ENCODE assay signal across 1 cellular context in the genomic region with DNA sequence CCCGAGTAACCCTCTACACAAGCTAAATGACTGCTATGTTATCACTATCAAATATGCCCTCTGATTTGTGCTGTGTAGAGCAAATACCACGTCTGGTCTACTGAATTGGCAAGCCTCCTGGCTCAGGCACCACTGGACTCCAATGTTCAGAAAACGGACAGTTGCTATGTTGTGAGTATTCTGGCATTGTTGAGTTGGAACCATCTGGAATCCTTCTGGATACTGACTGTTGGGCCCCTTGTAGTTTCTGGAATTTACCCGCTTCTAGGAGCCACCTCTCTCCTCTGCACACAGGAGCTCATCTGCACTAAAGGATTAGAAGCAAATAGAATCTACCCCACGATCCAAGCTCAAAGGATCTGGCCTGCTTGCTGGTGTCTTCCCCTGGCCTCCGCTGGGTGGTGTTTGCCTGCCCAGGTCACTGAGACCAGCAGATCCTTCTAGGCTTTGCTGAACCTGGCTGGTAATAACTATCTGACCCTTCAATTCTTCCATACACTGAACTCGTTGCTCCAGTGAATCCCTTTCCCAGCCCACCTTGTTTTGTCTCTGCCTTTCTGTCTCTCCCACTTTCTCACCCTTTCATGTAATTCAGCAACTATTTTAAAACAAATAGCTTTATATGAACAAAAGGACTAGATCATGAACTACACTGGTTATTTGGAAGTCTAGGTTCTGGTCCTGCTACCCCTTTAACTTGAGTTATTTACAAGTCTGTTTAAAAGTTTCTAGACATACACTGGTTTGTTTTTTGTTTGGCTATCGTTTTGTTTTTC.
TF ChIP-seq lines count a peak whose summit lies in the region.

No MANE protein-coding gene starts in this region.

TF ChIP-seq in HepG2, 621 proteins besides CTCF, POLR2A, EP300 and RAD21 (continued from another document and continues in another):
- TF ChIP-seq RELA (CRISPR knock-in tag; IDR thresholded peaks at IDR 0.05) (no peak), AGO1 (IDR thresholded peaks at IDR 0.05; ENCODE audit: low read depth, low read length, poor library complexity, severe bottlenecking) (no peak), CAMTA2 (CRISPR knock-in tag; IDR thresholded peaks at IDR 0.05; ENCODE audit: borderline replicate concordance) (no peak), ZMYM4 (CRISPR knock-in tag; IDR thresholded peaks at IDR 0.05) (peak; percentile 41; the same call in 1 of the 2 replicates), ZNF773 (CRISPR knock-in tag; IDR thresholded peaks at IDR 0.05; ENCODE audit: borderline replicate concordance) (no peak), ISL2 (CRISPR knock-in tag; IDR thresholded peaks at IDR 0.05) (0 out of 2 replicates have a peak, but pooled peaks have one; percentile 35), ZNF430 (CRISPR knock-in tag; IDR thresholded peaks at IDR 0.05) (no peak), PAX8 (CRISPR knock-in tag; IDR thresholded peaks at IDR 0.05; ENCODE audit: borderline replicate concordance) (no peak), KDM5A (IDR thresholded peaks at IDR 0.05; ENCODE audit: borderline replicate concordance, low read length) (no peak; the same call in 1 of the 2 replicates), ZNF605 (CRISPR knock-in tag; IDR thresholded peaks at IDR 0.05) (0 out of 2 replicates have a peak, but pooled peaks have one; percentile 20), MXI1 (IDR thresholded peaks at IDR 0.05; ENCODE audit: borderline replicate concordance, low read depth, low read length) (no peak), ZBTB38 (CRISPR knock-in tag; IDR thresholded peaks at IDR 0.05) (peak; percentile 78), SP1 (IDR thresholded peaks at IDR 0.05) (no peak), SP1 (CRISPR knock-in tag; IDR thresholded peaks at IDR 0.05) (0 out of 2 replicates have a peak, but pooled peaks have one; percentile 36), ZC3H4 (CRISPR knock-in tag; IDR thresholded peaks at IDR 0.05; ENCODE audit: borderline replicate concordance) (0 out of 2 replicates have a peak, but pooled peaks have one; percentile 17), ZNF564 (CRISPR knock-in tag; IDR thresholded peaks at IDR 0.05) (peak; percentile 36; the same call in 1 of the 2 replicates), JUN (CRISPR knock-in tag; IDR thresholded peaks at IDR 0.05) (no peak)
- TF ChIP-seq, protein P1, sequence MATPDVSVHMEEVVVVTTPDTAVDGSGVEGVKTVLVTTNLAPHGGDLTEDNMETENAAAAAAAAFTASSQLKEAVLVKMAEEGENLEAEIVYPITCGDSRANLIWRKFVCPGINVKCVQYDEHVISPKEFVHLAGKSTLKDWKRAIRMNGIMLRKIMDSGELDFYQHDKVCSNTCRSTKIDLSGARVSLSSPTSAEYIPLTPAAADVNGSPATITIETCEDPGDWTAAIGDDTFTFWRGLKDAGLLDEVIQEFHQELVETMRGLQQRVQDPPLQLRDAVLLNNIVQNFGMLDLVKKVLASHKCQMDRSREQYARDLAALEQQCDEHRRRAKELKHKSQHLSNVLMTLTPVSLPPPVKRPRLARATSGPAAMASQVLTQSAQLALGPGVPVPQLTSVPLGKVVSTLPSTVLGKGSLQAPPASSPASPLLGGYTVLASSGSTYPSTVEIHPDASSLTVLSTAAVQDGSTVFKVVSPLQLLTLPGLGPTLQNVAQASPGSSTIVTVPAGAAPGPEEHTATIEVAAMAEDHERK (CRISPR knock-in tag; IDR thresholded peaks at IDR 0.05; ENCODE audit: low read depth), result no peak
- TF ChIP-seq, protein P2, sequence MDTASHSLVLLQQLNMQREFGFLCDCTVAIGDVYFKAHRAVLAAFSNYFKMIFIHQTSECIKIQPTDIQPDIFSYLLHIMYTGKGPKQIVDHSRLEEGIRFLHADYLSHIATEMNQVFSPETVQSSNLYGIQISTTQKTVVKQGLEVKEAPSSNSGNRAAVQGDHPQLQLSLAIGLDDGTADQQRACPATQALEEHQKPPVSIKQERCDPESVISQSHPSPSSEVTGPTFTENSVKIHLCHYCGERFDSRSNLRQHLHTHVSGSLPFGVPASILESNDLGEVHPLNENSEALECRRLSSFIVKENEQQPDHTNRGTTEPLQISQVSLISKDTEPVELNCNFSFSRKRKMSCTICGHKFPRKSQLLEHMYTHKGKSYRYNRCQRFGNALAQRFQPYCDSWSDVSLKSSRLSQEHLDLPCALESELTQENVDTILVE (CRISPR knock-in tag; IDR thresholded peaks at IDR 0.05), result peak; percentile 50; the same call in 1 of the 2 replicates
- TF ChIP-seq, protein P3, sequence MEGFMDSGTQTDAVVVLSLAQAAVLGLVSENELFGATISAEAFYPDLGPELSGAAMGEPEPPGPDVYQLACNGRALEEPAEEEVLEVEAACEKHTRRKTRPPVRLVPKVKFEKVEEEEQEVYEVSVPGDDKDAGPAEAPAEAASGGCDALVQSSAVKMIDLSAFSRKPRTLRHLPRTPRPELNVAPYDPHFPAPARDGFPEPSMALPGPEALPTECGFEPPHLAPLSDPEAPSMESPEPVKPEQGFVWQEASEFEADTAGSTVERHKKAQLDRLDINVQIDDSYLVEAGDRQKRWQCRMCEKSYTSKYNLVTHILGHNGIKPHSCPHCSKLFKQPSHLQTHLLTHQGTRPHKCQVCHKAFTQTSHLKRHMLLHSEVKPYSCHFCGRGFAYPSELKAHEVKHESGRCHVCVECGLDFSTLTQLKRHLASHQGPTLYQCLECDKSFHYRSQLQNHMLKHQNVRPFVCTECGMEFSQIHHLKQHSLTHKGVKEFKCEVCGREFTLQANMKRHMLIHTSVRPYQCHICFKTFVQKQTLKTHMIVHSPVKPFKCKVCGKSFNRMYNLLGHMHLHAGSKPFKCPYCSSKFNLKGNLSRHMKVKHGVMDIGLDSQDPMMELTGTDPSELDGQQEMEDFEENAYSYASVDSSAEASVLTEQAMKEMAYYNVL (CRISPR knock-in tag; IDR thresholded peaks at IDR 0.05; ENCODE audit: borderline replicate concordance), result peak; percentile 50; the same call in 1 of the 2 replicates
- TF ChIP-seq, protein P4, sequence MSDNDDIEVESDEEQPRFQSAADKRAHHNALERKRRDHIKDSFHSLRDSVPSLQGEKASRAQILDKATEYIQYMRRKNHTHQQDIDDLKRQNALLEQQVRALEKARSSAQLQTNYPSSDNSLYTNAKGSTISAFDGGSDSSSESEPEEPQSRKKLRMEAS (IDR thresholded peaks at IDR 0.05), result peak; percentile 64; the same call in 1 of the 2 replicates
- TF ChIP-seq, protein P5, sequence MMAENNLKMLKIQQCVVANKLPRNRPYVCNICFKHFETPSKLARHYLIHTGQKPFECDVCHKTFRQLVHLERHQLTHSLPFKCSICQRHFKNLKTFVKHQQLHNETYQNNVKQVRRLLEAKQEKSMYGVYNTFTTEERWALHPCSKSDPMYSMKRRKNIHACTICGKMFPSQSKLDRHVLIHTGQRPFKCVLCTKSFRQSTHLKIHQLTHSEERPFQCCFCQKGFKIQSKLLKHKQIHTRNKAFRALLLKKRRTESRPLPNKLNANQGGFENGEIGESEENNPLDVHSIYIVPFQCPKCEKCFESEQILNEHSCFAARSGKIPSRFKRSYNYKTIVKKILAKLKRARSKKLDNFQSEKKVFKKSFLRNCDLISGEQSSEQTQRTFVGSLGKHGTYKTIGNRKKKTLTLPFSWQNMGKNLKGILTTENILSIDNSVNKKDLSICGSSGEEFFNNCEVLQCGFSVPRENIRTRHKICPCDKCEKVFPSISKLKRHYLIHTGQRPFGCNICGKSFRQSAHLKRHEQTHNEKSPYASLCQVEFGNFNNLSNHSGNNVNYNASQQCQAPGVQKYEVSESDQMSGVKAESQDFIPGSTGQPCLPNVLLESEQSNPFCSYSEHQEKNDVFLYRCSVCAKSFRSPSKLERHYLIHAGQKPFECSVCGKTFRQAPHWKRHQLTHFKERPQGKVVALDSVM (CRISPR knock-in tag; IDR thresholded peaks at IDR 0.05), result peak; percentile 39; the same call in 1 of the 2 replicates
- TF ChIP-seq, protein P6, sequence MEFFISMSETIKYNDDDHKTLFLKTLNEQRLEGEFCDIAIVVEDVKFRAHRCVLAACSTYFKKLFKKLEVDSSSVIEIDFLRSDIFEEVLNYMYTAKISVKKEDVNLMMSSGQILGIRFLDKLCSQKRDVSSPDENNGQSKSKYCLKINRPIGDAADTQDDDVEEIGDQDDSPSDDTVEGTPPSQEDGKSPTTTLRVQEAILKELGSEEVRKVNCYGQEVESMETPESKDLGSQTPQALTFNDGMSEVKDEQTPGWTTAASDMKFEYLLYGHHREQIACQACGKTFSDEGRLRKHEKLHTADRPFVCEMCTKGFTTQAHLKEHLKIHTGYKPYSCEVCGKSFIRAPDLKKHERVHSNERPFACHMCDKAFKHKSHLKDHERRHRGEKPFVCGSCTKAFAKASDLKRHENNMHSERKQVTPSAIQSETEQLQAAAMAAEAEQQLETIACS (CRISPR knock-in tag; IDR thresholded peaks at IDR 0.05), result no peak
- TF ChIP-seq, protein P7, sequence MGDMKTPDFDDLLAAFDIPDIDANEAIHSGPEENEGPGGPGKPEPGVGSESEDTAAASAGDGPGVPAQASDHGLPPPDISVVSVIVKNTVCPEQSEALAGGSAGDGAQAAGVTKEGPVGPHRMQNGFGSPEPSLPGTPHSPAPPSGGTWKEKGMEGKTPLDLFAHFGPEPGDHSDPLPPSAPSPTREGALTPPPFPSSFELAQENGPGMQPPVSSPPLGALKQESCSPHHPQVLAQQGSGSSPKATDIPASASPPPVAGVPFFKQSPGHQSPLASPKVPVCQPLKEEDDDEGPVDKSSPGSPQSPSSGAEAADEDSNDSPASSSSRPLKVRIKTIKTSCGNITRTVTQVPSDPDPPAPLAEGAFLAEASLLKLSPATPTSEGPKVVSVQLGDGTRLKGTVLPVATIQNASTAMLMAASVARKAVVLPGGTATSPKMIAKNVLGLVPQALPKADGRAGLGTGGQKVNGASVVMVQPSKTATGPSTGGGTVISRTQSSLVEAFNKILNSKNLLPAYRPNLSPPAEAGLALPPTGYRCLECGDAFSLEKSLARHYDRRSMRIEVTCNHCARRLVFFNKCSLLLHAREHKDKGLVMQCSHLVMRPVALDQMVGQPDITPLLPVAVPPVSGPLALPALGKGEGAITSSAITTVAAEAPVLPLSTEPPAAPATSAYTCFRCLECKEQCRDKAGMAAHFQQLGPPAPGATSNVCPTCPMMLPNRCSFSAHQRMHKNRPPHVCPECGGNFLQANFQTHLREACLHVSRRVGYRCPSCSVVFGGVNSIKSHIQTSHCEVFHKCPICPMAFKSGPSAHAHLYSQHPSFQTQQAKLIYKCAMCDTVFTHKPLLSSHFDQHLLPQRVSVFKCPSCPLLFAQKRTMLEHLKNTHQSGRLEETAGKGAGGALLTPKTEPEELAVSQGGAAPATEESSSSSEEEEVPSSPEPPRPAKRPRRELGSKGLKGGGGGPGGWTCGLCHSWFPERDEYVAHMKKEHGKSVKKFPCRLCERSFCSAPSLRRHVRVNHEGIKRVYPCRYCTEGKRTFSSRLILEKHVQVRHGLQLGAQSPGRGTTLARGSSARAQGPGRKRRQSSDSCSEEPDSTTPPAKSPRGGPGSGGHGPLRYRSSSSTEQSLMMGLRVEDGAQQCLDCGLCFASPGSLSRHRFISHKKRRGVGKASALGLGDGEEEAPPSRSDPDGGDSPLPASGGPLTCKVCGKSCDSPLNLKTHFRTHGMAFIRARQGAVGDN (CRISPR knock-in tag; IDR thresholded peaks at IDR 0.05), result peak; percentile 56; the same call in 1 of the 2 replicates
- TF ChIP-seq, protein P8, sequence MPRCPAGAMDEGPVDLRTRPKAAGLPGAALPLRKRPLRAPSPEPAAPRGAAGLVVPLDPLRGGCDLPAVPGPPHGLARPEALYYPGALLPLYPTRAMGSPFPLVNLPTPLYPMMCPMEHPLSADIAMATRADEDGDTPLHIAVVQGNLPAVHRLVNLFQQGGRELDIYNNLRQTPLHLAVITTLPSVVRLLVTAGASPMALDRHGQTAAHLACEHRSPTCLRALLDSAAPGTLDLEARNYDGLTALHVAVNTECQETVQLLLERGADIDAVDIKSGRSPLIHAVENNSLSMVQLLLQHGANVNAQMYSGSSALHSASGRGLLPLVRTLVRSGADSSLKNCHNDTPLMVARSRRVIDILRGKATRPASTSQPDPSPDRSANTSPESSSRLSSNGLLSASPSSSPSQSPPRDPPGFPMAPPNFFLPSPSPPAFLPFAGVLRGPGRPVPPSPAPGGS (CRISPR knock-in tag; IDR thresholded peaks at IDR 0.05), result no peak
- TF ChIP-seq, protein P9, sequence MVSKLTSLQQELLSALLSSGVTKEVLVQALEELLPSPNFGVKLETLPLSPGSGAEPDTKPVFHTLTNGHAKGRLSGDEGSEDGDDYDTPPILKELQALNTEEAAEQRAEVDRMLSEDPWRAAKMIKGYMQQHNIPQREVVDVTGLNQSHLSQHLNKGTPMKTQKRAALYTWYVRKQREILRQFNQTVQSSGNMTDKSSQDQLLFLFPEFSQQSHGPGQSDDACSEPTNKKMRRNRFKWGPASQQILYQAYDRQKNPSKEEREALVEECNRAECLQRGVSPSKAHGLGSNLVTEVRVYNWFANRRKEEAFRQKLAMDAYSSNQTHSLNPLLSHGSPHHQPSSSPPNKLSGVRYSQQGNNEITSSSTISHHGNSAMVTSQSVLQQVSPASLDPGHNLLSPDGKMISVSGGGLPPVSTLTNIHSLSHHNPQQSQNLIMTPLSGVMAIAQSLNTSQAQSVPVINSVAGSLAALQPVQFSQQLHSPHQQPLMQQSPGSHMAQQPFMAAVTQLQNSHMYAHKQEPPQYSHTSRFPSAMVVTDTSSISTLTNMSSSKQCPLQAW (CRISPR knock-in tag; IDR thresholded peaks at IDR 0.05), result peak; percentile 37; the same call in 1 of the 2 replicates
- TF ChIP-seq, protein P10, sequence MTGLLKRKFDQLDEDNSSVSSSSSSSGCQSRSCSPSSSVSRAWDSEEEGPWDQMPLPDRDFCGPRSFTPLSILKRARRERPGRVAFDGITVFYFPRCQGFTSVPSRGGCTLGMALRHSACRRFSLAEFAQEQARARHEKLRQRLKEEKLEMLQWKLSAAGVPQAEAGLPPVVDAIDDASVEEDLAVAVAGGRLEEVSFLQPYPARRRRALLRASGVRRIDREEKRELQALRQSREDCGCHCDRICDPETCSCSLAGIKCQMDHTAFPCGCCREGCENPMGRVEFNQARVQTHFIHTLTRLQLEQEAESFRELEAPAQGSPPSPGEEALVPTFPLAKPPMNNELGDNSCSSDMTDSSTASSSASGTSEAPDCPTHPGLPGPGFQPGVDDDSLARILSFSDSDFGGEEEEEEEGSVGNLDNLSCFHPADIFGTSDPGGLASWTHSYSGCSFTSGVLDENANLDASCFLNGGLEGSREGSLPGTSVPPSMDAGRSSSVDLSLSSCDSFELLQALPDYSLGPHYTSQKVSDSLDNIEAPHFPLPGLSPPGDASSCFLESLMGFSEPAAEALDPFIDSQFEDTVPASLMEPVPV (CRISPR knock-in tag; IDR thresholded peaks at IDR 0.05), result peak; percentile 30; the same call in 1 of the 2 replicates
- TF ChIP-seq, protein P11, sequence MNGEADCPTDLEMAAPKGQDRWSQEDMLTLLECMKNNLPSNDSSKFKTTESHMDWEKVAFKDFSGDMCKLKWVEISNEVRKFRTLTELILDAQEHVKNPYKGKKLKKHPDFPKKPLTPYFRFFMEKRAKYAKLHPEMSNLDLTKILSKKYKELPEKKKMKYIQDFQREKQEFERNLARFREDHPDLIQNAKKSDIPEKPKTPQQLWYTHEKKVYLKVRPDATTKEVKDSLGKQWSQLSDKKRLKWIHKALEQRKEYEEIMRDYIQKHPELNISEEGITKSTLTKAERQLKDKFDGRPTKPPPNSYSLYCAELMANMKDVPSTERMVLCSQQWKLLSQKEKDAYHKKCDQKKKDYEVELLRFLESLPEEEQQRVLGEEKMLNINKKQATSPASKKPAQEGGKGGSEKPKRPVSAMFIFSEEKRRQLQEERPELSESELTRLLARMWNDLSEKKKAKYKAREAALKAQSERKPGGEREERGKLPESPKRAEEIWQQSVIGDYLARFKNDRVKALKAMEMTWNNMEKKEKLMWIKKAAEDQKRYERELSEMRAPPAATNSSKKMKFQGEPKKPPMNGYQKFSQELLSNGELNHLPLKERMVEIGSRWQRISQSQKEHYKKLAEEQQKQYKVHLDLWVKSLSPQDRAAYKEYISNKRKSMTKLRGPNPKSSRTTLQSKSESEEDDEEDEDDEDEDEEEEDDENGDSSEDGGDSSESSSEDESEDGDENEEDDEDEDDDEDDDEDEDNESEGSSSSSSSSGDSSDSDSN (CRISPR knock-in tag; IDR thresholded peaks at IDR 0.05), result peak; percentile 83
